21 cellular contexts compared by ENCODE assay signal in the genomic region with DNA sequence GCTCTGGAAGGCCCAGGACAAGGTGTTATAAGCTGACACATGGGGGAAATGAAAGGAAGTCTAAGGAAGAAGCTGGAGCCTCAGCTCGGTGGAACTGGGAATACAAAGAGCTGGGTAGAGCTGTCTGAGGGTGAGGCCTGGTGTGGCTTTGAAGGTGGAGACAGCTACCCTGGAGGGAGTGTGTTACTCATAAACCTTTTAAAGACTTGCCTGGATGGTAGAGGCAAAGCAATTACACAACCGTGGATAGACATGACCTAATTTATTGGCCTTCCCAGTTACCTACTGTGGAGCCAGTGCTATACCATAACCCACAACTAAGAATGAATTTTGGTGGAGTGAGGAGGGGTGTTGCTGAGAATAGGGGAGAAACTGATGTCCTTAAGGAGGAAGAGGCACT. TPM values are rescaled to one million over a fixed set of nuclear protein-coding genes. Genes with fewer than 3 reads are reported as not detected.
A peak's percentile ranks its signal among the peaks of the same experiment; 100 is the strongest.
DNase-seq lines count a peak whose midpoint lies in the region; ATAC-seq and TF ChIP-seq lines count a peak whose summit lies in the region.
"Had no signal": no experiment of that assay in that cellular context is flagged by ENCODE, and none has a peak within 500 bp of the region (broad histone marks: within the 10 kb centered on the region; RNA-seq: fewer than 3 reads in every experiment).

No MANE protein-coding gene starts in this region.

- no peaks in the 10 kb centered on the region for H3K9me3 ChIP-seq in CD4-positive, alpha-beta T cell (ENCODE audit: control insufficient read depth, low read length)
- no peaks in the 10 kb centered on the region for H3K9me3 ChIP-seq in PC-3 (ENCODE audit: low read length)
- no peaks in the 10 kb centered on the region for H3K9me3 ChIP-seq in esophagus (ENCODE audit: control insufficient read depth in 2 of 2, insufficient read depth in 1 of 2, low read depth in 1 of 2, low read length in 1 of 2)
- H3K9me3 ChIP-seq in neural progenitor cell (ENCODE audit: low read depth) = no peaks in the 10 kb centered on the region
- H3K9me3 ChIP-seq: SJSA1 had no signal

- H3K36me3 Mint-ChIP-seq in CD4-positive, alpha-beta T cell (ENCODE audit: low read depth) = no peaks in the 10 kb centered on the region
- no peaks in the 10 kb centered on the region for H3K36me3 Mint-ChIP-seq in neural crest cell (ENCODE audit: low read depth)
- no peaks in the 10 kb centered on the region for H3K36me3 Mint-ChIP-seq in neural progenitor cell
- H3K36me3 Mint-ChIP-seq: memory B cell had no signal

- peak overlapping the region; percentile 63 for H3K4me2 ChIP-seq in PC-3 (ENCODE audit: low read length)
- no peak overlapping the region for H3K4me2 ChIP-seq in neural progenitor cell

- peaks cover 23% of the 10 kb centered on the region for H3K4me1 ChIP-seq in PC-3 (ENCODE audit: insufficient read depth, low read length)
- H3K4me1 ChIP-seq in esophagus (ENCODE audit: control insufficient read depth in 2 of 2, insufficient read depth in 2 of 2, low read length in 1 of 2) = peaks cover 0 to 5% of the 10 kb centered on the region in 2 donors
- no peaks in the 10 kb centered on the region for H3K4me1 ChIP-seq in neural progenitor cell
- H3K4me1 ChIP-seq: heart right ventricle, SJSA1 had no signal

- no peak overlapping the region for H2AFZ ChIP-seq in PC-3 (ENCODE audit: low read length)
- H2AFZ ChIP-seq in neural progenitor cell (replicated peaks) = no peak overlapping the region

- no peaks in the 10 kb centered on the region for H3K4me1 Mint-ChIP-seq in CD4-positive, alpha-beta T cell (ENCODE audit: low read depth)
- H3K4me1 Mint-ChIP-seq in neural crest cell (peaks cover 4% of the 10 kb centered on the region), neural progenitor cell (peaks cover 10% of the 10 kb centered on the region)
- H3K4me1 Mint-ChIP-seq: central memory CD8-positive, alpha-beta T cell; immature natural killer cell; memory B cell had no signal

- H3F3A ChIP-seq in PC-3 (ENCODE audit: low read length, unreplicated experiment) (no peaks in the 10 kb centered on the region), neural progenitor cell (ENCODE audit: low read depth) (no peaks in the 10 kb centered on the region)

- H3K27me3 ChIP-seq in CD4-positive, alpha-beta T cell (ENCODE audit: control insufficient read depth, insufficient read depth, low read length) = no peaks in the 10 kb centered on the region
- H3K27me3 ChIP-seq in PC-3 (ENCODE audit: low read length) = no peaks in the 10 kb centered on the region
- H3K27me3 ChIP-seq in esophagus (ENCODE audit: control insufficient read depth in 1 of 2, insufficient read depth in 2 of 2, low read length in 2 of 2) = no peaks in the 10 kb centered on the region
- no peaks in the 10 kb centered on the region for H3K27me3 ChIP-seq in neural progenitor cell
- H3K27me3 ChIP-seq: heart right ventricle, SJSA1 had no signal

- no peaks in the 10 kb centered on the region for H3K36me3 ChIP-seq in PC-3 (ENCODE audit: low read depth, low read length)
- no peaks in the 10 kb centered on the region for H3K36me3 ChIP-seq in esophagus (ENCODE audit: control insufficient read depth in 2 of 2, insufficient read depth in 2 of 2, low read length in 1 of 2)
- no peaks in the 10 kb centered on the region for H3K36me3 ChIP-seq in neural progenitor cell
- H3K36me3 ChIP-seq: heart right ventricle, SJSA1 had no signal

- no peak for ATAC-seq in CD4-positive, alpha-beta T cell (ENCODE audit: poor library complexity)
- peak; percentile 84 for ATAC-seq in PC-3
- ATAC-seq: activated CD4-positive, CD25-positive, alpha-beta regulatory T cell treated with anti-CD3 and anti-CD28 coated beads, Interleukin-2, amount 50 U/mL, for 24 hours had no signal

- H3K27ac Mint-ChIP-seq in CD4-positive, alpha-beta T cell = peak overlapping the region; percentile 49
- H3K27ac Mint-ChIP-seq in neural crest cell (ENCODE audit: unreplicated experiment) (peak overlapping the region; percentile 38), neural progenitor cell (no peak overlapping the region)
- H3K27ac Mint-ChIP-seq: CD4-positive, CD25-positive, alpha-beta regulatory T cell; immature natural killer cell; memory B cell had no signal

- H3K9ac ChIP-seq in PC-3 (ENCODE audit: low read length) = no peak overlapping the region
- no peak overlapping the region for H3K9ac ChIP-seq in neural progenitor cell

- no peak overlapping the region for H3K27ac ChIP-seq in CD4-positive, alpha-beta T cell (ENCODE audit: low read depth, low read length)
- 0 out of 2 replicates have a peak overlapping the region, but pooled peaks have one; percentile 30 for H3K27ac ChIP-seq in PC-3 (ENCODE audit: low read length)
- H3K27ac ChIP-seq in esophagus (ENCODE audit: low read depth in 2 of 2, low read length in 1 of 2) = peak overlapping the region; percentile 75 to 81
- no peak overlapping the region for H3K27ac ChIP-seq in neural progenitor cell
- H3K27ac ChIP-seq: heart right ventricle, SJSA1 had no signal

- H4K20me1 ChIP-seq in PC-3 (ENCODE audit: low read length) = no peaks in the 10 kb centered on the region
- no peaks in the 10 kb centered on the region for H4K20me1 ChIP-seq in neural progenitor cell (ENCODE audit: low read depth)

- H3K9me3 Mint-ChIP-seq in CD4-positive, alpha-beta T cell = no peaks in the 10 kb centered on the region
- H3K9me3 Mint-ChIP-seq in neural crest cell (no peaks in the 10 kb centered on the region), neural progenitor cell (no peaks in the 10 kb centered on the region)
- H3K9me3 Mint-ChIP-seq: CD4-positive, CD25-positive, alpha-beta regulatory T cell; central memory CD8-positive, alpha-beta T cell; immature natural killer cell; memory B cell had no signal

- intact Hi-C loops in CD4-positive, alpha-beta T cell (cut with DNase I, micrococcal nuclease) = no loop called here
- intact Hi-C loops in PC-3 (cut with micrococcal nuclease) = no loop called here

- no peak for TF ChIP-seq CTCF in CD4-positive, alpha-beta T cell (IDR thresholded peaks at IDR 0.05)
- TF ChIP-seq CTCF in PC-3 (conservative IDR thresholded peaks at IDR 0.05; ENCODE audit: low read depth, low read length) (no peak), neural crest cell (conservative IDR thresholded peaks at IDR 0.05) (no peak), neural progenitor cell (IDR thresholded peaks at IDR 0.05) (no peak)

- no peak for DNase-seq in CD4-positive, alpha-beta T cell
- DNase-seq in PC-3 (peak; percentile 63), neural crest cell (ENCODE audit: low read depth, low spot score) (no peak), HuH-7.5 (ENCODE audit: low spot score) (no peak), NCI-H510A treated with DMSO at 0.1 percent for 48 hours (lab: John Stamatoyannopoulos, UW) (no peak), NCI-H2107 (lab: John Stamatoyannopoulos, UW) (no peak), neural progenitor cell (ENCODE audit: low spot score) (no peak)
- DNase-seq: ACHN; activated effector memory CD4-positive, alpha-beta T cell treated with Interleukin-2 at 50 U/mL for 16 hours; amygdala; CD4-positive, CD25-positive, alpha-beta regulatory T cell; effector memory CD4-positive, alpha-beta T cell; heart right ventricle; immature natural killer cell; NCI-H2081 had no signal

- CTCF ChIA-PET in CD4-positive, alpha-beta T cell (lab: Charles Lee) = no interaction called here
- CTCF ChIA-PET in PC-3 (lab: Charles Lee) = no interaction called here

- no TSS peak for BruUV-seq in PC-3 (replicated peaks; lab: Mats Ljungman, UMichigan)

- no peak overlapping the region for H3K4me3 Mint-ChIP-seq in CD4-positive, alpha-beta T cell
- no peak overlapping the region for H3K4me3 Mint-ChIP-seq in neural crest cell
- no peak overlapping the region for H3K4me3 Mint-ChIP-seq in neural progenitor cell
- H3K4me3 Mint-ChIP-seq: CD4-positive, CD25-positive, alpha-beta regulatory T cell; central memory CD8-positive, alpha-beta T cell; immature natural killer cell; memory B cell had no signal

- H3K4me3 ChIP-seq in PC-3 (ENCODE audit: low read length) (no peak overlapping the region), esophagus (ENCODE audit: low read depth in 1 of 2, low read length in 2 of 2) (no peak overlapping the region), neural progenitor cell (no peak overlapping the region)
- H3K4me3 ChIP-seq: heart right ventricle, SJSA1 had no signal

- H3K27me3 Mint-ChIP-seq in CD4-positive, alpha-beta T cell = no peaks in the 10 kb centered on the region
- H3K27me3 Mint-ChIP-seq in neural crest cell (ENCODE audit: low read depth) = no peaks in the 10 kb centered on the region
- peaks cover 2% of the 10 kb centered on the region for H3K27me3 Mint-ChIP-seq in neural progenitor cell (ENCODE audit: insufficient read depth, low read depth)
- H3K27me3 Mint-ChIP-seq: central memory CD8-positive, alpha-beta T cell had no signal

- peaks cover 22% of the 10 kb centered on the region for H3K79me2 ChIP-seq in PC-3 (ENCODE audit: low read length)
- H3K79me2 ChIP-seq in neural progenitor cell (ENCODE audit: low read depth) = no peaks in the 10 kb centered on the region

- 52 to 64% methylated on average over 2 of the region's 2 CpGs for WGBS in esophagus, 2 donors

- no peaks in the 10 kb centered on the region for H3K9me2 ChIP-seq in PC-3 (replicated peaks; ENCODE audit: low read length)

- POLR2A ChIA-PET in CD4-positive, alpha-beta T cell (lab: Charles Lee) = no interaction called here
- POLR2A ChIA-PET in PC-3 (lab: Charles Lee; ENCODE audit: unreplicated experiment) = interaction anchor here (0.6 kb wide), 2 partner anchors 71 to 91 kb away, joined by 3 read pairs; no protein-coding TSS in a partner anchor

RNA-seq across cellular contexts. Expression of a gene that starts 22.6 kb away (rescaled TPM):
- 1 to 10 TPM; 2.0 to 3.7 TPM for total RNA-seq in CD4-positive, alpha-beta T cell
- total RNA-seq in PC-3 (2014; rRNA removed) (13.5 and 14.1 TPM in 2 replicates), neural crest cell (0.68 TPM in 2 replicates), neural progenitor cell (ENCODE audit: low replicate concordance) (0.84 and 1.4 TPM in 2 replicates)
- 1 to 10 TPM; 3.4 to 7.4 TPM for polyA plus RNA-seq in esophagus
- polyA plus RNA-seq: neural cell had no signal

Comparison
In these comparisons a context has a peak if more than half of its experiments do, and no peak if none do; other contexts are left out.
1. H3K27ac ChIP-seq: peak in PC-3 (single experiment) and esophagus (2 of 2); none in CD4-positive, alpha-beta T cell (single experiment) and neural progenitor cell (single experiment).